ENCODE assay signal across 23 cellular contexts in genomic region chr10:1233031-1233430, GRCh38.
"Had no signal": no experiment of that assay in that cellular context is flagged by ENCODE, and none has a peak within 500 bp of the region (broad histone marks: within the 10 kb centered on the region; RNA-seq: fewer than 3 reads in every experiment).

No MANE protein-coding gene starts in this region.

- H3K27ac ChIP-seq: colonic mucosa, esophagus muscularis mucosa, foreskin keratinocyte, gastroesophageal sphincter, heart left ventricle, hepatocyte, left lung, prostate gland, sigmoid colon, suprapubic skin, transverse colon, upper lobe of right lung, uterus had no signal

- DNase-seq: colonic mucosa; effector CD8-positive, alpha-beta T cell; foreskin keratinocyte; heart left ventricle; left cardiac atrium; left lung; naive thymus-derived CD8-positive, alpha-beta T cell; nephron progenitor cell; nucleus accumbens; sigmoid colon; stimulated activated CD4-positive, alpha-beta T cell treated with anti-CD3 and anti-CD28 coated beads, Interleukin-4, amount 100 ng/mL, for 4 hours; transverse colon; upper lobe of right lung; uterus had no signal

- H3K4me3 Mint-ChIP-seq: dendritic cell treated with granulocyte-macrophage colony-stimulating factor and Interleukin-4, amounts not matched to agents 40 ng/mL and 50 ng/mL, for 4 days; naive thymus-derived CD8-positive, alpha-beta T cell; nephron progenitor cell; stimulated activated memory B cell treated with anti-CD40 and anti-IgM and Interleukin-4, amounts not matched to agents 10 μg/mL and 1 μg/mL and 100 μg/mL, for 72 hours; stimulated activated naive CD8-positive, alpha-beta T cell treated with anti-CD3 and anti-CD28 coated beads, Interleukin-15, Interleukin-2, amounts not matched to agents 100 ng/mL and 50 ng/mL, for 24 hours had no signal

- H3K27ac Mint-ChIP-seq: dendritic cell treated with granulocyte-macrophage colony-stimulating factor and Interleukin-4, amounts not matched to agents 40 ng/mL and 50 ng/mL, for 4 days; naive thymus-derived CD8-positive, alpha-beta T cell; nephron progenitor cell; stimulated activated memory B cell treated with anti-CD40 and anti-IgM and Interleukin-4, amounts not matched to agents 10 μg/mL and 1 μg/mL and 100 μg/mL, for 72 hours; stimulated activated naive CD8-positive, alpha-beta T cell treated with anti-CD3 and anti-CD28 coated beads, Interleukin-15, Interleukin-2, amounts not matched to agents 100 ng/mL and 50 ng/mL, for 24 hours had no signal

- ATAC-seq: foreskin keratinocyte; gastroesophageal sphincter; left cardiac atrium; left lung; naive thymus-derived CD8-positive, alpha-beta T cell; right cardiac atrium; stimulated activated memory B cell treated with anti-CD40 and anti-IgM and Interleukin-4, amounts not matched to agents 10 μg/mL and 1 μg/mL and 100 μg/mL, for 72 hours had no signal

- H3K36me3 Mint-ChIP-seq: stimulated activated memory B cell treated with anti-CD40 and anti-IgM and Interleukin-4, amounts not matched to agents 10 μg/mL and 1 μg/mL and 100 μg/mL, for 72 hours had no signal

- H3K9me3 ChIP-seq: colonic mucosa, esophagus muscularis mucosa, gastroesophageal sphincter, heart left ventricle, left lung, prostate gland, sigmoid colon, suprapubic skin, transverse colon, upper lobe of right lung, uterus had no signal

- H3K27me3 ChIP-seq: colonic mucosa, esophagus muscularis mucosa, foreskin keratinocyte, suprapubic skin, transverse colon, upper lobe of right lung, uterus had no signal

- H3K4me1 ChIP-seq: colonic mucosa, esophagus muscularis mucosa, foreskin keratinocyte, gastroesophageal sphincter, heart left ventricle, left lung, prostate gland, sigmoid colon, suprapubic skin, transverse colon, upper lobe of right lung, uterus had no signal

- H3K4me1 Mint-ChIP-seq: stimulated activated memory B cell treated with anti-CD40 and anti-IgM and Interleukin-4, amounts not matched to agents 10 μg/mL and 1 μg/mL and 100 μg/mL, for 72 hours had no signal

- H3K9me3 Mint-ChIP-seq: dendritic cell treated with granulocyte-macrophage colony-stimulating factor and Interleukin-4, amounts not matched to agents 40 ng/mL and 50 ng/mL, for 4 days; stimulated activated memory B cell treated with anti-CD40 and anti-IgM and Interleukin-4, amounts not matched to agents 10 μg/mL and 1 μg/mL and 100 μg/mL, for 72 hours; stimulated activated naive CD8-positive, alpha-beta T cell treated with anti-CD3 and anti-CD28 coated beads, Interleukin-15, Interleukin-2, amounts not matched to agents 100 ng/mL and 50 ng/mL, for 24 hours had no signal

- H3K4me3 ChIP-seq: colonic mucosa, esophagus muscularis mucosa, gastroesophageal sphincter, heart left ventricle, hepatocyte, left lung, prostate gland, sigmoid colon, suprapubic skin, transverse colon, upper lobe of right lung, uterus had no signal

- H3K36me3 ChIP-seq: colonic mucosa, esophagus muscularis mucosa, gastroesophageal sphincter, heart left ventricle, prostate gland, sigmoid colon, suprapubic skin, transverse colon, upper lobe of right lung, uterus had no signal

- H3K27me3 Mint-ChIP-seq: dendritic cell treated with granulocyte-macrophage colony-stimulating factor and Interleukin-4, amounts not matched to agents 40 ng/mL and 50 ng/mL, for 4 days; stimulated activated memory B cell treated with anti-CD40 and anti-IgM and Interleukin-4, amounts not matched to agents 10 μg/mL and 1 μg/mL and 100 μg/mL, for 72 hours had no signal
